ENCODE assay signal across 12 cellular contexts in genomic region chr11:114196994-114197702, GRCh38.
DNase-seq lines count a peak whose midpoint lies in the region; ATAC-seq, FAIRE-seq and TF ChIP-seq lines count a peak whose summit lies in the region.
"Had no signal": no experiment of that assay in that cellular context is flagged by ENCODE, and none has a peak within 500 bp of the region (broad histone marks: within the 10 kb centered on the region; RNA-seq: fewer than 3 reads in every experiment).

No MANE protein-coding gene starts in this region.

- FAIRE-seq in H54 (lab: Jason Lieb, UNC) = no peak
- FAIRE-seq: GM12892 had no signal

- H3K4me3 Mint-ChIP-seq in endodermal cell = no peak overlapping the region
- H3K4me3 Mint-ChIP-seq: activated T-cell treated with anti-CD3 and anti-CD28 coated beads, Interleukin-2, amount 50 U/mL, for 4 hours had no signal

- WGBS in endodermal cell (ENCODE audit: insufficient coverage in 1 of 2, insufficient read length in 1 of 2), 2 experiments = 85 to 96% methylated on average over 4 to 7 of the region's 7 CpGs

- no peak overlapping the region for H3K9ac ChIP-seq in endodermal cell (ENCODE audit: extremely low read depth, low read length, poor library complexity, severe bottlenecking)
- peak overlapping the region in 2 of 5 donors; percentile 26 to 30 for H3K9ac ChIP-seq in subcutaneous abdominal adipose tissue (ENCODE audit: low read length in 5 of 5)

- H3K27ac Mint-ChIP-seq in endodermal cell = no peak overlapping the region

- H3K4me1 Mint-ChIP-seq in endodermal cell = peaks cover 5% of the 10 kb centered on the region

- H3K36me3 ChIP-seq in endodermal cell (ENCODE audit: control insufficient read depth, insufficient read depth, low read length) (no peaks in the 10 kb centered on the region), subcutaneous abdominal adipose tissue (ENCODE audit: control insufficient read depth in 5 of 5, insufficient read depth in 5 of 5, low read length in 5 of 5) (peaks cover under 1 to 12% (median 6%) of the 10 kb centered on the region in 5 donors)

- no peak for TF ChIP-seq POLR2A in H54 (IDR thresholded peaks at IDR 0.05; ENCODE audit: low read depth, low read length)

- H3K27me3 Mint-ChIP-seq in endodermal cell (ENCODE audit: insufficient read depth) = no peaks in the 10 kb centered on the region

- peak; percentile 47 for ATAC-seq in GM21619 (IDR thresholded peaks at IDR 0.05; ENCODE audit: unreplicated experiment)
- ATAC-seq in HG02852 (IDR thresholded peaks at IDR 0.05; ENCODE audit: unreplicated experiment) = no peak
- no peak for ATAC-seq in HG02798 (IDR thresholded peaks at IDR 0.05; ENCODE audit: poor library complexity, unreplicated experiment)
- ATAC-seq: activated T-cell treated with anti-CD3 and anti-CD28 coated beads, Interleukin-2, amount 50 U/mL, for 4 hours had no signal

- no peaks in the 10 kb centered on the region for H3K9me3 Mint-ChIP-seq in endodermal cell
- H3K9me3 Mint-ChIP-seq: activated T-cell treated with anti-CD3 and anti-CD28 coated beads, Interleukin-2, amount 50 U/mL, for 4 hours had no signal

- H3K4me1 ChIP-seq in endodermal cell (ENCODE audit: control insufficient read depth, insufficient read depth, low read length) (no peaks in the 10 kb centered on the region), subcutaneous abdominal adipose tissue (ENCODE audit: control insufficient read depth in 5 of 5, insufficient read depth in 5 of 5, low read length in 5 of 5) (peaks cover 10 to 87% (median 78%) of the 10 kb centered on the region in 5 donors)
- H3K4me1 ChIP-seq: Caco-2 had no signal

- no peaks in the 10 kb centered on the region for H3K27me3 ChIP-seq in endodermal cell (ENCODE audit: control insufficient read depth, insufficient read depth, low read length, poor library complexity, severe bottlenecking)
- H3K27me3 ChIP-seq in subcutaneous abdominal adipose tissue (ENCODE audit: control insufficient read depth in 5 of 5, insufficient read depth in 4 of 5, low read length in 5 of 5) = no peaks in the 10 kb centered on the region

- H3K9me3 ChIP-seq in endodermal cell (ENCODE audit: control insufficient read depth, low read length) (no peaks in the 10 kb centered on the region), subcutaneous abdominal adipose tissue (ENCODE audit: control insufficient read depth in 5 of 5, low read length in 5 of 5) (peaks cover 0 to under 1% (median 0%) of the 10 kb centered on the region in 5 donors)
- H3K9me3 ChIP-seq: Caco-2 had no signal

- no peaks in the 10 kb centered on the region for H3K36me3 Mint-ChIP-seq in endodermal cell (ENCODE audit: low read depth)

- TF ChIP-seq CTCF in endodermal cell (conservative IDR thresholded peaks at IDR 0.05) = no peak

- H3K4me3 ChIP-seq in endodermal cell (ENCODE audit: low read length) (no peak overlapping the region), subcutaneous abdominal adipose tissue (ENCODE audit: low read depth in 1 of 5, low read length in 5 of 5) (no peak overlapping the region)

- DNase-seq in endodermal cell = no peak
- peak; percentile 27 for DNase-seq in mucosa of gallbladder (ENCODE audit: low spot score)
- DNase-seq in NCI-H1694 (lab: John Stamatoyannopoulos, UW) = no peak
- no peak for DNase-seq in H54 (ENCODE audit: insufficient read length, low spot score)
- DNase-seq: activated T-cell treated with anti-CD3 and anti-CD28 coated beads, Interleukin-2, amount 50 U/mL, for 4 hours; NCI-H82 had no signal

- H3K27ac ChIP-seq in endodermal cell (ENCODE audit: low read depth, low read length) = peak overlapping the region; percentile 54
- H3K27ac ChIP-seq in subcutaneous abdominal adipose tissue (ENCODE audit: low read depth, low read length) = peak overlapping the region; percentile 98
